8 cellular contexts compared by ENCODE assay signal in the genomic region with DNA sequence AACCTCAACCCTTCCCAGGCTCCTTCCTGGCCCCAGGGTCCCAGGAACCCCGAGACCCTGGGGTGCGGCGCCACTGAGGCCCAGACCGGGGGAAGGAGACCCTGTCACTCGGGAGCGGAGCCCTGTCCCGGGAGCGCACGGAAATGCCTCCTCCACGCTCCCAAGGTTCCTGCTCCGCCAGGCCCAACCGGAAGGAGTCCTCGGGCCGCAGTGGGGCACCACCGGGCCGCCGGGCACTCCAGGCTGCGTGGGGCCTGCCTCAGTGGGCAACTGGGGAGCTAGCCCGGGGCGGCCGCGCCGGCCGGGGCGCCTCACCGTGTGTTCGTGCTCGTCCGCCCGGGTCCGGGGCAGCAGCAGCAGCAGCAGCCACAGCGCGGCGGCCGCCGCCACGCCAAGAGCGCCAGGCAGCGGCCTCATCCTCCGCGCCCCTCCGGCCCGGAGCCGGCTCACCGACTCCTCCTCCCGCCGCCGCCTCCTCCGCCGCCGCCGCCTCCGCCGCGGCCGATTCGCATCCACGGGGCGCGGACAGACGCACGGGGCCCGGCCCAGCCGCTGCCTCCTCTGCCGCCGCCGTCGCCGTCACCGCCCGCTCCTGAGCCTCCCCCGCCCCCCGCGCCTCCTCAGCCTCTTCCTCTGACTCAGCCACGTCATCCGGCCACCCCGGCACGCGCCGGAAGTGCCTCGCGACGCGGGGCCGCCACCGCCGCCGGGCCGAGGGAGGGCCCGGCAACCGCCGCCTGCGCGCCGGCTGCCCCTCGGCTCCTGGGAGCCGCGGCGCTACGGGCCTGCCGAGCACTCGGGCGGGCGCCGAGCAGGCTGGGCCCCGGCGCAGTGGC. TPM values are rescaled to one million over a fixed set of nuclear protein-coding genes. Genes with fewer than 3 reads are reported as not detected.
DNase-seq lines count a peak whose midpoint lies in the region; ATAC-seq and TF ChIP-seq lines count a peak whose summit lies in the region.

A gene (minus strand): TSS at position 594 of the 836 bp plus-strand sequence. CDS start 177 bp downstream, at position 417.

- H3K27me3 Mint-ChIP-seq in activated T-helper 17 cell treated with anti-CD3 and anti-CD28 coated beads, Interleukin-2, amount 50 U/mL, for 72 hours = no peaks in the 10 kb centered on the region
- no peaks in the 10 kb centered on the region for H3K27me3 Mint-ChIP-seq in natural killer cell treated with Interleukin-12 subunit alpha and Interleukin-12 subunit beta and Interleukin-15 and Interleukin-18, amount 100 ng/mL, for 72 hours

- peaks cover 23% of the 10 kb centered on the region for H3K4me1 Mint-ChIP-seq in activated T-helper 17 cell treated with anti-CD3 and anti-CD28 coated beads, Interleukin-2, amount 50 U/mL, for 72 hours
- peaks cover 27 to 36% of the 10 kb centered on the region in 2 donors for H3K4me1 Mint-ChIP-seq in natural killer cell treated with Interleukin-12 subunit alpha and Interleukin-12 subunit beta and Interleukin-15 and Interleukin-18, amount 100 ng/mL, for 72 hours (ENCODE audit: low read depth in 2 of 2)

- H3K27me3 ChIP-seq in HUES64 (ENCODE audit: insufficient read depth, low read length) = no peaks in the 10 kb centered on the region

- H3K36me3 Mint-ChIP-seq in activated T-helper 17 cell treated with anti-CD3 and anti-CD28 coated beads, Interleukin-2, amount 50 U/mL, for 72 hours (ENCODE audit: low read depth) = peaks cover 30% of the 10 kb centered on the region
- peaks cover 2% of the 10 kb centered on the region for H3K36me3 Mint-ChIP-seq in natural killer cell treated with Interleukin-12 subunit alpha and Interleukin-12 subunit beta and Interleukin-15 and Interleukin-18, amount 100 ng/mL, for 72 hours

- H3K27ac ChIP-seq in HUES64 (ENCODE audit: low read depth, low read length) = peak within 1 kb of the TSS; percentile 96

- DNase-seq in DMS 273 (lab: John Stamatoyannopoulos, UW; ENCODE audit: unreplicated experiment) = peak; percentile 91
- peak; percentile 88 for DNase-seq in RPMI7951 (ENCODE audit: low read depth)
- DNase-seq in fibroblast of pulmonary artery (ENCODE audit: low read depth) = peak; percentile 85
- DNase-seq in natural killer cell treated with Interleukin-12 subunit alpha and Interleukin-12 subunit beta and Interleukin-15 and Interleukin-18, amount 100 ng/mL, for 72 hours (ENCODE audit: low spot score) = peak; percentile 94
- DNase-seq in stimulated activated naive CD8-positive, alpha-beta T cell treated with anti-CD3 and anti-CD28 coated beads, Interleukin-15, Interleukin-2, amounts not matched to agents 100 U/mL and 50 U/mL, for 24 hours = peak; percentile 95

- H3K4me3 ChIP-seq in HUES64 (ENCODE audit: low read length) = peak within 1 kb of the TSS; percentile 81
- H3K4me3 ChIP-seq in fibroblast of pulmonary artery (replicated peaks; ENCODE audit: low read depth, low read length) = peak within 1 kb of the TSS; percentile 87

- H3K4me1 ChIP-seq in HUES64 (ENCODE audit: insufficient read depth, low read length) = peaks cover 28% of the 10 kb centered on the region

- TF ChIP-seq CTCF in fibroblast of pulmonary artery (IDR thresholded peaks at IDR 0.05; ENCODE audit: low read length, missing control alignments) = no peak

- H3K4me3 Mint-ChIP-seq in activated T-helper 17 cell treated with anti-CD3 and anti-CD28 coated beads, Interleukin-2, amount 50 U/mL, for 72 hours = peak within 1 kb of the TSS; percentile 99
- peak within 1 kb of the TSS; percentile 89 for H3K4me3 Mint-ChIP-seq in natural killer cell treated with Interleukin-12 subunit alpha and Interleukin-12 subunit beta and Interleukin-15 and Interleukin-18, amount 100 ng/mL, for 72 hours

- WGBS in HUES64 = under 1% methylated on average over 107 of the region's 107 CpGs

- H3K27ac Mint-ChIP-seq in activated T-helper 17 cell treated with anti-CD3 and anti-CD28 coated beads, Interleukin-2, amount 50 U/mL, for 72 hours = peak within 1 kb of the TSS; percentile 98
- H3K27ac Mint-ChIP-seq in natural killer cell treated with Interleukin-12 subunit alpha and Interleukin-12 subunit beta and Interleukin-15 and Interleukin-18, amount 100 ng/mL, for 72 hours = peak within 1 kb of the TSS; percentile 91 to 93

- no peaks in the 10 kb centered on the region for H3K36me3 ChIP-seq in HUES64 (ENCODE audit: insufficient read depth, low read length)

- H3K9ac ChIP-seq in HUES64 (ENCODE audit: low read depth, low read length) = peak within 1 kb of the TSS; percentile 92

- H3K9me3 ChIP-seq in HUES64 (ENCODE audit: insufficient read depth, low read depth, low read length) = no peaks in the 10 kb centered on the region

- H3K9me3 Mint-ChIP-seq in activated T-helper 17 cell treated with anti-CD3 and anti-CD28 coated beads, Interleukin-2, amount 50 U/mL, for 72 hours = no peaks in the 10 kb centered on the region
- H3K9me3 Mint-ChIP-seq in natural killer cell treated with Interleukin-12 subunit alpha and Interleukin-12 subunit beta and Interleukin-15 and Interleukin-18, amount 100 ng/mL, for 72 hours = no peaks in the 10 kb centered on the region

- ATAC-seq in GM21390 (IDR thresholded peaks at IDR 0.05; ENCODE audit: unreplicated experiment) = peak; percentile 81
- ATAC-seq in activated T-helper 17 cell treated with anti-CD3 and anti-CD28 coated beads, Interleukin-2, amount 50 U/mL, for 72 hours (replicated peaks) = peak; percentile 78
- peak; percentile 91 to 94 for ATAC-seq in natural killer cell treated with Interleukin-12 subunit alpha and Interleukin-12 subunit beta and Interleukin-15 and Interleukin-18, amount 100 ng/mL, for 72 hours
- peak; percentile 84 for ATAC-seq in stimulated activated naive CD8-positive, alpha-beta T cell treated with anti-CD3 and anti-CD28 coated beads, Interleukin-15, Interleukin-2, amounts not matched to agents 100 U/mL and 50 U/mL, for 24 hours

RNA-seq across cellular contexts. Expression of the gene that starts here (rescaled TPM):
- polyA plus RNA-seq in HUES64 (2013, experiment 1 of 2) = 62.4 TPM
- 68.2 TPM for polyA plus RNA-seq in HUES64 (2013, experiment 2 of 2)
- 56.9 and 59.5 TPM in 2 replicates for total RNA-seq in RPMI7951 (2014; rRNA removed; shearing (Covaris generic))
- total RNA-seq in activated T-helper 17 cell treated with anti-CD3 and anti-CD28 coated beads, Interleukin-2, amount 50 U/mL, for 72 hours = 100 to 1,000 TPM in 1 of 2 donors, 10 to 100 TPM in 1; 80.3 to 101 TPM
- 100 to 1,000 TPM in 1 of 2 donors, 10 to 100 TPM in 1; 73.0 to 104 TPM for total RNA-seq in natural killer cell treated with Interleukin-12 subunit alpha and Interleukin-12 subunit beta and Interleukin-15 and Interleukin-18, amount 100 ng/mL, for 72 hours

Comparison
In these comparisons a context has a peak if more than half of its experiments do, and no peak if none do; other contexts are left out.
1. Peak in every context shown above with its lines: DNase-seq, ATAC-seq, H3K4me3 ChIP-seq and H3K27ac ChIP-seq.